8 cellular contexts compared by ENCODE assay signal in the genomic region with DNA sequence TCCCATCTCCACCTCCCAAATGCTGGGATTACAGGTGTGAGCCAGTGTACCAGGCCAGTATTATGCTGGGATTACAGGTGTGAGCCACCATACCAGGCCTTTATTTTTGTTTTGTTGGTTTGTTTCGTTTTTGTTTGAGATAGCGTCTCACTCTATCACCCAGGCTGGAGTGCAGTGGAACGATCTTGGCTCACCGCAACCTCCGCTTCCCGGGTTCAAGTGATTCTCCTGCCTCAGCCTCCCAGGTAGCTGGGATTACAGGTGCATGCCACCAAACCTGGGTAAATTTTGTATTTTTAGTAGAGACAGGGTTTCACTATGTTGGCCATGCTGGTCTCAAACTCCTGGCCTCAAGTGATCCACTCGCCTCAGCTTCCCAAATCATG. TPM values are rescaled to one million over a fixed set of nuclear protein-coding genes. Genes with fewer than 3 reads are reported as not detected.
DNase-seq lines count a peak whose midpoint lies in the region; ATAC-seq, FAIRE-seq and TF ChIP-seq lines count a peak whose summit lies in the region.
"Not testable (repeated sequence)": the region's sequence is repeated elsewhere in the genome, so short reads cannot be mapped to it uniquely, and the experiment has no call there.

No MANE protein-coding gene starts in this region.

- not testable (repeated sequence) for H3K27me3 ChIP-seq in HUES6 (ENCODE audit: control insufficient read depth, insufficient read depth, low read length); SJCRH30; left ventricle myocardium inferior (ENCODE audit: low read depth)

- 92% methylated on average over 7 of the region's 7 CpGs for WGBS in A549 (ENCODE audit: missing lambda C conversion rate)

- intact Hi-C loops in activated T-helper 1 cell treated with anti-CD3 and anti-CD28 coated beads, Interleukin-12 subunit alpha, Interleukin-12 subunit beta, Interleukin-2, Interleukin-4 antibody, amounts not matched to agents 30 ng/mL and 10 ng/mL and 1 ng/mL, durations not matched to agents 14 hours and 24 hours and 36 hours (cut with micrococcal nuclease) = loop anchor here (5.0 kb wide), 2 partner anchors 410 to 1235 kb away; partner anchors contain the start of genes PPP3CB and PSAP
- intact Hi-C loops in left ventricle myocardium inferior (cut with micrococcal nuclease) = not testable (repeated sequence)

- H3K4me1 Mint-ChIP-seq in activated T-helper 1 cell treated with anti-CD3 and anti-CD28 coated beads, Interleukin-12 subunit alpha, Interleukin-12 subunit beta, Interleukin-2, Interleukin-4 antibody, amounts not matched to agents 30 ng/mL and 10 ng/mL and 1 ng/mL, durations not matched to agents 14 hours and 24 hours and 36 hours (ENCODE audit: low read depth) = peaks cover 55% of the 10 kb centered on the region
- peaks cover 45 to 46% of the 10 kb centered on the region in 2 donors for H3K4me1 Mint-ChIP-seq in natural killer cell treated with Interleukin-12 subunit alpha and Interleukin-12 subunit beta and Interleukin-15 and Interleukin-18, amount 100 ng/mL, for 72 hours (ENCODE audit: low read depth in 2 of 2)
- peaks cover 35 to 56% of the 10 kb centered on the region in 2 donors for H3K4me1 Mint-ChIP-seq in stimulated activated naive B cell treated with anti-CD40 and anti-IgM and Interleukin-4, amounts not matched to agents 10 μg/mL and 1 μg/mL and 100 μg/mL, for 72 hours

- DNase-seq in A549 (ENCODE audit: low read depth in 1 of 2, low spot score in 1 of 2); SJCRH30; activated T-helper 1 cell treated with anti-CD3 and anti-CD28 coated beads, Interleukin-12 subunit alpha, Interleukin-12 subunit beta, Interleukin-2, Interleukin-4 antibody, amounts not matched to agents 30 ng/mL and 10 ng/mL and 1 ng/mL, durations not matched to agents 14 hours and 24 hours and 36 hours (ENCODE audit: low spot score); caudate nucleus (lab: John Stamatoyannopoulos, UW); left ventricle myocardium inferior; natural killer cell treated with Interleukin-12 subunit alpha and Interleukin-12 subunit beta and Interleukin-15 and Interleukin-18, amount 100 ng/mL, for 72 hours (ENCODE audit: low spot score); stimulated activated naive B cell treated with anti-CD40 and anti-IgM and Interleukin-4, amounts not matched to agents 10 μg/mL and 1 μg/mL and 100 μg/mL, for 72 hours: not testable (repeated sequence)

- H3K4me3 Mint-ChIP-seq in activated T-helper 1 cell treated with anti-CD3 and anti-CD28 coated beads, Interleukin-12 subunit alpha, Interleukin-12 subunit beta, Interleukin-2, Interleukin-4 antibody, amounts not matched to agents 30 ng/mL and 10 ng/mL and 1 ng/mL, durations not matched to agents 14 hours and 24 hours and 36 hours = peak overlapping the region; percentile 86
- H3K4me3 Mint-ChIP-seq in natural killer cell treated with Interleukin-12 subunit alpha and Interleukin-12 subunit beta and Interleukin-15 and Interleukin-18, amount 100 ng/mL, for 72 hours = peak overlapping the region; percentile 83
- H3K4me3 Mint-ChIP-seq in stimulated activated naive B cell treated with anti-CD40 and anti-IgM and Interleukin-4, amounts not matched to agents 10 μg/mL and 1 μg/mL and 100 μg/mL, for 72 hours = peak overlapping the region; percentile 90 to 93

- H3K4me3 ChIP-seq in A549, left ventricle myocardium inferior: not testable (repeated sequence)
- peak overlapping the region; percentile 61; the same call in 1 of the 2 replicates for H3K4me3 ChIP-seq in HUES6 (ENCODE audit: low read depth, low read length)
- H3K4me3 ChIP-seq in SJCRH30 = peak overlapping the region; percentile 51

- not testable (repeated sequence) for TF ChIP-seq EP300 in A549 (IDR thresholded peaks at IDR 0.05)

- TF ChIP-seq POLR2A in A549 (IDR thresholded peaks at IDR 0.05; ENCODE audit: low read length) = not testable (repeated sequence)

- not testable (repeated sequence) for H3K27me3 Mint-ChIP-seq in activated T-helper 1 cell treated with anti-CD3 and anti-CD28 coated beads, Interleukin-12 subunit alpha, Interleukin-12 subunit beta, Interleukin-2, Interleukin-4 antibody, amounts not matched to agents 30 ng/mL and 10 ng/mL and 1 ng/mL, durations not matched to agents 14 hours and 24 hours and 36 hours (ENCODE audit: insufficient read depth); natural killer cell treated with Interleukin-12 subunit alpha and Interleukin-12 subunit beta and Interleukin-15 and Interleukin-18, amount 100 ng/mL, for 72 hours; stimulated activated naive B cell treated with anti-CD40 and anti-IgM and Interleukin-4, amounts not matched to agents 10 μg/mL and 1 μg/mL and 100 μg/mL, for 72 hours

- H3K27ac ChIP-seq in A549 = peak overlapping the region; percentile 99 to 100
- H3K27ac ChIP-seq in HUES6 (ENCODE audit: low read depth, low read length) = peak overlapping the region; percentile 94; the same call in 1 of the 2 replicates
- peak overlapping the region; percentile 90; the same call in 1 of the 2 replicates for H3K27ac ChIP-seq in SJCRH30
- peak overlapping the region; percentile 99 for H3K27ac ChIP-seq in caudate nucleus (ENCODE audit: low read depth, low read length)
- peak overlapping the region; percentile 97 for H3K27ac ChIP-seq in left ventricle myocardium inferior (replicated peaks)

- not testable (repeated sequence) for TF ChIP-seq CTCF in A549 (IDR thresholded peaks at IDR 0.05); left ventricle myocardium inferior (IDR thresholded peaks at IDR 0.05; ENCODE audit: borderline replicate concordance)

- not testable (repeated sequence) for TF ChIP-seq RAD21 in A549 (conservative IDR thresholded peaks at IDR 0.05 in 1 of 2, IDR thresholded peaks at IDR 0.05 in 1 of 2)

- not testable (repeated sequence) for H3K36me3 Mint-ChIP-seq in activated T-helper 1 cell treated with anti-CD3 and anti-CD28 coated beads, Interleukin-12 subunit alpha, Interleukin-12 subunit beta, Interleukin-2, Interleukin-4 antibody, amounts not matched to agents 30 ng/mL and 10 ng/mL and 1 ng/mL, durations not matched to agents 14 hours and 24 hours and 36 hours (ENCODE audit: low read depth); natural killer cell treated with Interleukin-12 subunit alpha and Interleukin-12 subunit beta and Interleukin-15 and Interleukin-18, amount 100 ng/mL, for 72 hours; stimulated activated naive B cell treated with anti-CD40 and anti-IgM and Interleukin-4, amounts not matched to agents 10 μg/mL and 1 μg/mL and 100 μg/mL, for 72 hours

- POLR2A ChIA-PET in A549 (lab: Yijun Ruan, JAX) = interaction anchor here (4.1 to 4.8 kb wide), 2 partner anchors 12 to 58 kb away, joined by 19 to 155 read pairs; partner anchors contain the start of gene DDIT4

- not testable (repeated sequence) for FAIRE-seq in A549 (lab: Jason Lieb, UNC)

- H3K9me3 ChIP-seq in A549; HUES6 (ENCODE audit: control insufficient read depth, insufficient read depth, low read depth, low read length); SJCRH30 (replicated peaks); left ventricle myocardium inferior (replicated peaks): not testable (repeated sequence)

- H3K4me1 ChIP-seq in A549 (peaks cover 75% of the 10 kb centered on the region), HUES6 (ENCODE audit: control insufficient read depth, insufficient read depth, low read length) (peaks cover 53% of the 10 kb centered on the region), SJCRH30 (peaks cover 32% of the 10 kb centered on the region), left ventricle myocardium inferior (peaks cover 65% of the 10 kb centered on the region)

- CTCF ChIA-PET in A549 (lab: Yijun Ruan, JAX) = interaction anchor here (0.6 to 2.8 kb wide), 4 partner anchors 16 to 66 kb away, joined by 3 to 15 read pairs (median 8); no protein-coding TSS in a partner anchor

- ATAC-seq in A549; natural killer cell treated with Interleukin-12 subunit alpha and Interleukin-12 subunit beta and Interleukin-15 and Interleukin-18, amount 100 ng/mL, for 72 hours; stimulated activated naive B cell treated with anti-CD40 and anti-IgM and Interleukin-4, amounts not matched to agents 10 μg/mL and 1 μg/mL and 100 μg/mL, for 72 hours (replicated peaks): not testable (repeated sequence)

- not testable (repeated sequence) for H3K9me3 Mint-ChIP-seq in activated T-helper 1 cell treated with anti-CD3 and anti-CD28 coated beads, Interleukin-12 subunit alpha, Interleukin-12 subunit beta, Interleukin-2, Interleukin-4 antibody, amounts not matched to agents 30 ng/mL and 10 ng/mL and 1 ng/mL, durations not matched to agents 14 hours and 24 hours and 36 hours; natural killer cell treated with Interleukin-12 subunit alpha and Interleukin-12 subunit beta and Interleukin-15 and Interleukin-18, amount 100 ng/mL, for 72 hours; stimulated activated naive B cell treated with anti-CD40 and anti-IgM and Interleukin-4, amounts not matched to agents 10 μg/mL and 1 μg/mL and 100 μg/mL, for 72 hours

- H3K36me3 ChIP-seq in HUES6 (ENCODE audit: control insufficient read depth, insufficient read depth, low read length); SJCRH30; left ventricle myocardium inferior: not testable (repeated sequence)

- H3K27ac Mint-ChIP-seq in activated T-helper 1 cell treated with anti-CD3 and anti-CD28 coated beads, Interleukin-12 subunit alpha, Interleukin-12 subunit beta, Interleukin-2, Interleukin-4 antibody, amounts not matched to agents 30 ng/mL and 10 ng/mL and 1 ng/mL, durations not matched to agents 14 hours and 24 hours and 36 hours = peak overlapping the region; percentile 98
- peak overlapping the region; percentile 96 to 99 for H3K27ac Mint-ChIP-seq in natural killer cell treated with Interleukin-12 subunit alpha and Interleukin-12 subunit beta and Interleukin-15 and Interleukin-18, amount 100 ng/mL, for 72 hours
- peak overlapping the region; percentile 97 for H3K27ac Mint-ChIP-seq in stimulated activated naive B cell treated with anti-CD40 and anti-IgM and Interleukin-4, amounts not matched to agents 10 μg/mL and 1 μg/mL and 100 μg/mL, for 72 hours

- peak overlapping the region; percentile 76 for H3K9ac ChIP-seq in HUES6 (ENCODE audit: low read length)

- peak overlapping the region; percentile 95 for H3K4me2 ChIP-seq in A549

RNA-seq across cellular contexts. Expression of gene DDIT4, which starts 11.7 kb away (rescaled TPM):
- 329 and 392 TPM in 2 replicates for polyA plus RNA-seq in A549 (2011; rRNA removed)
- 189 and 275 TPM in 2 replicates for polyA plus RNA-seq in A549 (2012; cell fraction: cytosol; rRNA removed)
- polyA plus RNA-seq in A549 (2012; cell fraction: nucleus; rRNA removed) = 368 and 387 TPM in 2 replicates
- polyA plus RNA-seq in A549 (2017; fragmentation: RNase III; extraction: RNeasy Plus Mini Kit Qiagen cat#74134 plus additional on column Dnase treatment) = 188 to 239 TPM (median 238 TPM) in 3 replicates
- 299 and 339 TPM in 2 replicates for polyA minus RNA-seq in A549 (2011; rRNA and poly(A)+ RNA removed)
- total RNA-seq in SJCRH30 (2014; rRNA removed; shearing (Covaris generic)) = 84.5 and 94.2 TPM in 2 replicates
- total RNA-seq in activated T-helper 1 cell treated with anti-CD3 and anti-CD28 coated beads, Interleukin-12 subunit alpha, Interleukin-12 subunit beta, Interleukin-2, Interleukin-4 antibody, amounts not matched to agents 30 ng/mL and 10 ng/mL and 1 ng/mL, durations not matched to agents 14 hours and 24 hours and 36 hours = 178 and 183 TPM in 2 replicates
- total RNA-seq in left ventricle myocardium inferior = 66.3 TPM
- 100 to 1,000 TPM; 189 to 207 TPM for total RNA-seq in natural killer cell treated with Interleukin-12 subunit alpha and Interleukin-12 subunit beta and Interleukin-15 and Interleukin-18, amount 100 ng/mL, for 72 hours

RNA-seq across cellular contexts. Expression of gene ASCC1, which starts 45.9 kb away (rescaled TPM):
- polyA plus RNA-seq in A549 (2011; rRNA removed) = 82.3 and 83.7 TPM in 2 replicates
- 21.6 and 24.9 TPM in 2 replicates for polyA plus RNA-seq in A549 (2012; cell fraction: cytosol; rRNA removed)
- polyA plus RNA-seq in A549 (2012; cell fraction: nucleus; rRNA removed) = 12.2 and 19.1 TPM in 2 replicates
- 56.2 to 58.9 TPM (median 56.5 TPM) in 3 replicates for polyA plus RNA-seq in A549 (2017; fragmentation: RNase III; extraction: RNeasy Plus Mini Kit Qiagen cat#74134 plus additional on column Dnase treatment)
- polyA minus RNA-seq in A549 (2011; rRNA and poly(A)+ RNA removed) = 35.9 and 39.6 TPM in 2 replicates
- 30.0 and 34.9 TPM in 2 replicates for total RNA-seq in SJCRH30 (2014; rRNA removed; shearing (Covaris generic))
- total RNA-seq in activated T-helper 1 cell treated with anti-CD3 and anti-CD28 coated beads, Interleukin-12 subunit alpha, Interleukin-12 subunit beta, Interleukin-2, Interleukin-4 antibody, amounts not matched to agents 30 ng/mL and 10 ng/mL and 1 ng/mL, durations not matched to agents 14 hours and 24 hours and 36 hours = 29.8 and 33.5 TPM in 2 replicates
- 37.0 TPM for total RNA-seq in left ventricle myocardium inferior
- total RNA-seq in natural killer cell treated with Interleukin-12 subunit alpha and Interleukin-12 subunit beta and Interleukin-15 and Interleukin-18, amount 100 ng/mL, for 72 hours = 10 to 100 TPM; 30.9 to 35.7 TPM

RNA-seq across cellular contexts. Expression of gene ANAPC16, which starts 46.2 kb away (rescaled TPM):
- 136 and 165 TPM in 2 replicates for polyA plus RNA-seq in A549 (2011; rRNA removed)
- 61.1 and 70.5 TPM in 2 replicates for polyA plus RNA-seq in A549 (2012; cell fraction: cytosol; rRNA removed)
- polyA plus RNA-seq in A549 (2012; cell fraction: nucleus; rRNA removed) = 13.7 and 21.8 TPM in 2 replicates
- polyA plus RNA-seq in A549 (2017; fragmentation: RNase III; extraction: RNeasy Plus Mini Kit Qiagen cat#74134 plus additional on column Dnase treatment) = 75.1 to 86.1 TPM (median 79.8 TPM) in 3 replicates
- 36.8 and 46.6 TPM in 2 replicates for polyA minus RNA-seq in A549 (2011; rRNA and poly(A)+ RNA removed)
- total RNA-seq in SJCRH30 (2014; rRNA removed; shearing (Covaris generic)) = 71.9 and 72.2 TPM in 2 replicates
- 80.0 and 81.6 TPM in 2 replicates for total RNA-seq in activated T-helper 1 cell treated with anti-CD3 and anti-CD28 coated beads, Interleukin-12 subunit alpha, Interleukin-12 subunit beta, Interleukin-2, Interleukin-4 antibody, amounts not matched to agents 30 ng/mL and 10 ng/mL and 1 ng/mL, durations not matched to agents 14 hours and 24 hours and 36 hours
- total RNA-seq in left ventricle myocardium inferior = 256 TPM
- 10 to 100 TPM; 39.6 to 79.3 TPM for total RNA-seq in natural killer cell treated with Interleukin-12 subunit alpha and Interleukin-12 subunit beta and Interleukin-15 and Interleukin-18, amount 100 ng/mL, for 72 hours
